Comparison of ENCODE assay signal across 22 cellular contexts in genomic region chr18:74725690-74726089, GRCh38.
"Had no signal": no experiment of that assay in that cellular context is flagged by ENCODE, and none has a peak within 500 bp of the region (broad histone marks: within the 10 kb centered on the region; RNA-seq: fewer than 3 reads in every experiment).

No MANE protein-coding gene starts in this region.

- H3K4me3 Mint-ChIP-seq: mesothelial cell of epicardium; naive thymus-derived CD4-positive, alpha-beta T cell; nephron; neural progenitor cell; stimulated activated naive CD8-positive, alpha-beta T cell treated with anti-CD3 and anti-CD28 coated beads, Interleukin-15, amount 100 ng/mL, for 72 hours had no signal

- ATAC-seq: gastrocnemius medialis; naive thymus-derived CD4-positive, alpha-beta T cell; psoas muscle; right cardiac atrium; stimulated activated naive CD8-positive, alpha-beta T cell treated with anti-CD3 and anti-CD28 coated beads, Interleukin-15, amount 100 ng/mL, for 72 hours had no signal

- H3K4me1 ChIP-seq: neural progenitor cell, psoas muscle, suprapubic skin had no signal

- H3K4me2 ChIP-seq: neural progenitor cell had no signal

- H3K4me1 Mint-ChIP-seq: nephron, neural progenitor cell had no signal

- H3K36me3 ChIP-seq: gastrocnemius medialis, neural progenitor cell, suprapubic skin, vagina had no signal

- H3K9ac ChIP-seq: neural progenitor cell had no signal

- H3K4me3 ChIP-seq: gastrocnemius medialis, neural progenitor cell, psoas muscle, suprapubic skin, vagina had no signal

- H3K9me3 Mint-ChIP-seq: neural progenitor cell had no signal

- H3K27ac ChIP-seq: gastrocnemius medialis, neural progenitor cell, psoas muscle, suprapubic skin, vagina had no signal

- H3K9me3 ChIP-seq: gastrocnemius medialis, psoas muscle, suprapubic skin, vagina had no signal

- H3K27me3 ChIP-seq: gastrocnemius medialis, neural progenitor cell, suprapubic skin, vagina had no signal

- H3K27me3 Mint-ChIP-seq: naive thymus-derived CD4-positive, alpha-beta T cell; stimulated activated naive CD8-positive, alpha-beta T cell treated with anti-CD3 and anti-CD28 coated beads, Interleukin-15, amount 100 ng/mL, for 72 hours had no signal

- H3K36me3 Mint-ChIP-seq: neural progenitor cell had no signal

- DNase-seq: cerebellar nuclear complex; cortex of kidney; foreskin fibroblast; gastrocnemius medialis; head of caudate nucleus; kidney glomerular epithelial cell; mesenchymal stem cell; naive thymus-derived CD4-positive, alpha-beta T cell; posterior cingulate gyrus; psoas muscle; right cardiac atrium; small intestine; stimulated activated CD4-positive, alpha-beta T cell treated with anti-CD3 and anti-CD28 coated beads, Interleukin-15, amount 100 ng/mL, for 24 hours; stimulated activated CD4-positive, alpha-beta T cell treated with anti-CD3 and anti-CD28 coated beads, Interleukin-2, amount 100 ng/mL, for 48 hours; stimulated activated naive CD4-positive, alpha-beta T cell; stimulated activated naive CD8-positive, alpha-beta T cell treated with anti-CD3 and anti-CD28 coated beads, Interleukin-15, amount 100 ng/mL, for 72 hours; trophoblast cell had no signal

- H3K27ac Mint-ChIP-seq: mesothelial cell of epicardium; naive thymus-derived CD4-positive, alpha-beta T cell; nephron; neural progenitor cell; stimulated activated naive CD8-positive, alpha-beta T cell treated with anti-CD3 and anti-CD28 coated beads, Interleukin-15, amount 100 ng/mL, for 72 hours had no signal

- H2AFZ ChIP-seq: neural progenitor cell had no signal
